In the genomic region with DNA sequence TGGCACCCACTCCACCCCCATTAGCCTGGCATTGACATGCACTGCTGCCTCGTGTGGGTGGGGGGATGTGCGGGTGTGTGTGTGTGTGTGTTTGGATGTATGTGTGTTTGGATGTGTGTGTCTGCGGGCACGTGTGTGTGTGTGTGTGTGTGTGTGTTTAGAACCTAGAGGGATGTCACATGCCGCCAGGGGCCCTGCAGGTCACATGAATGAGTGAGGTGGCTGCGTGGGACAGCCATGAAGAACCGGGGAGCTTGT, we compare ENCODE assay signal across 24 cellular contexts. TPM values are rescaled to one million over a fixed set of nuclear protein-coding genes. Genes with fewer than 3 reads are reported as not detected.
"Had no signal": no experiment of that assay in that cellular context is flagged by ENCODE, and none has a peak within 500 bp of the region (broad histone marks: within the 10 kb centered on the region; RNA-seq: fewer than 3 reads in every experiment).

No MANE protein-coding gene starts in this region.

- H3K4me1 ChIP-seq: prostate gland, right atrium auricular region, sigmoid colon, testis, upper lobe of right lung, uterus had no signal

- H3K27ac ChIP-seq: esophagus squamous epithelium, hepatocyte, neural progenitor cell, prostate gland, right atrium auricular region, sigmoid colon, testis, tibial artery, upper lobe of right lung, uterus had no signal

- H3K27me3 ChIP-seq: esophagus squamous epithelium, hepatocyte, neural progenitor cell, right atrium auricular region, sigmoid colon, testis, tibial artery, upper lobe of right lung, uterus had no signal

- H3K4me3 ChIP-seq: esophagus squamous epithelium, hepatocyte, mucosa of descending colon, neural progenitor cell, prostate gland, right atrium auricular region, sigmoid colon, testis, tibial artery, upper lobe of right lung, uterus had no signal

- H3K9me3 ChIP-seq: esophagus squamous epithelium, mucosa of descending colon, prostate gland, right atrium auricular region, sigmoid colon, testis, tibial artery, upper lobe of right lung, uterus had no signal

- DNase-seq: cortex of kidney; effector memory CD8-positive, alpha-beta T cell; esophagus squamous epithelium; head of caudate nucleus; mesenchymal stem cell; mucosa of descending colon; naive B cell; nucleus accumbens; sigmoid colon; stimulated activated CD4-positive, alpha-beta T cell treated with anti-CD3 and anti-CD28 coated beads, Interleukin-2, amount 100 ng/mL, for 24 hours; stimulated activated CD4-positive, alpha-beta T cell treated with anti-CD3 and anti-CD28 coated beads, Interleukin-4, amount 100 ng/mL, for 24 hours; stimulated activated naive CD8-positive, alpha-beta T cell treated with anti-CD3 and anti-CD28 coated beads, Interleukin-15, Interleukin-2, amounts not matched to agents 100 U/mL and 50 U/mL, for 24 hours; substantia nigra; testis; tibial artery; upper lobe of right lung; uterus had no signal

- H3K36me3 ChIP-seq: neural progenitor cell, prostate gland, right atrium auricular region, uterus had no signal

- H3K4me2 ChIP-seq: hepatocyte, neural progenitor cell had no signal

- ATAC-seq: effector memory CD8-positive, alpha-beta T cell; left lobe of liver; mucosa of descending colon; natural killer cell treated with Interleukin-12 subunit alpha and Interleukin-12 subunit beta and Interleukin-15 and Interleukin-18, amount 100 ng/mL, for 72 hours; stimulated activated effector memory CD8-positive, alpha-beta T cell treated with anti-CD3 and anti-CD28 coated beads, Interleukin-12 subunit alpha, Interleukin-12 subunit beta, amount 100 ng/mL, for 72 hours; stimulated activated naive CD8-positive, alpha-beta T cell treated with anti-CD3 and anti-CD28 coated beads, Interleukin-15, Interleukin-2, amounts not matched to agents 100 U/mL and 50 U/mL, for 24 hours; upper lobe of right lung had no signal

- H2AFZ ChIP-seq: hepatocyte, neural progenitor cell had no signal

RNA-seq across cellular contexts. Expression of gene DRC7, which starts 50.0 kb away (rescaled TPM):
- polyA plus RNA-seq: sigmoid colon had no signal
